ENCODE assay signal across 8 cellular contexts in the genomic region with DNA sequence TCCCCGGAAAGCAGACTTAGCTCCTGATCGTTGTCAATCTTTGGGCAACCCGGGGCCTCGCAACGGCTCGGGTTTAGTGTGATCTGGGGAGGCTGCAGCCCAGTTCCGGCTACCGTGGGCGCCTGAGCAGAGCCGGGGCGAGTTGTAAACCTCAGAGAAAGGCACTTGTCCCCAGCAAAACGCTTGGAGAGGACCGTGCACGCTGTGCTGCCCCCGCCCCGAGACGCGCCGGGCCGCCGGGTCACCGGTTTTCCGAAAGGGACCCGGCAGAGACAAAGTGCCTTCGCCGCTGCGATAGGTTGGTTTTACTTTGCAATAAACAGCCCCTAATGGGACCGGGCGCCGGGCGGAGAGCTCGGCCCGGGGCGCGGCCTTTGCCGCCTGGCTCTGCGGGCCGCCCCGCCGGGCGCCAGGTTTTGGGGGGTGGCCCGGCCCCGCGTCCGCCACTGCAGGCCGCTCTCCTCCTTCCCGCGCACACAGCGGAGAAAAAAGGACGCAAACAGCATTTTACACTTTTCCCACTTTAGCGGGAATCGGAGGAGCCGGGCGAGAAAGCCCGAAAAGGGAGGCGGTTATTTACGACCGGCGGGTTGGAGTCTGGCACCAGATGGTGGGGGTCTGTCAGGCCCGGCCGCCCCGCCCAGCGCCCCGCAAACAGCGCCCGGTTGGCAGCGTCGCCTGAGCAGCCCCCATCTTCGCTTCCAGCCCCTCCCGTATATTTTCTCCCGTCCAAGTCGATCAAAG.
A peak's percentile ranks its signal among the peaks of the same experiment; 100 is the strongest.
DNase-seq lines count a peak whose midpoint lies in the region; ATAC-seq, FAIRE-seq and TF ChIP-seq lines count a peak whose summit lies in the region.

No MANE protein-coding gene starts in this region.

- H3K27ac ChIP-seq in DOHH2 (ENCODE audit: low read depth, low read length) (no peak overlapping the region), Karpas-422 (ENCODE audit: low read length) (no peak overlapping the region), kidney (ENCODE audit: low read depth in 2 of 2, low read length in 2 of 2) (no peak overlapping the region)

- DNase-seq in Karpas-422 (no peak), kidney (peak; percentile 68), G401 (ENCODE audit: low spot score) (no peak), SIG-M5 (lab: John Stamatoyannopoulos, UW) (no peak)
- DNase-seq in activated naive CD4-positive, alpha-beta T cell treated with anti-CD3 and anti-CD28 coated beads, Interleukin-2, amount 50 U/mL, for 16 hours: peak; percentile 34
- peak; percentile 18 to 23 for DNase-seq in stimulated activated CD8-positive, alpha-beta memory T cell treated with anti-CD3 and anti-CD28 coated beads, Interleukin-2, amount 100 ng/mL, for 48 hours (ENCODE audit: low read depth in 2 of 2)

- H3K4me2 ChIP-seq in DOHH2 (ENCODE audit: low read length) (peak overlapping the region; percentile 86), Karpas-422 (ENCODE audit: low read depth, low read length, poor library complexity, severe bottlenecking) (peak overlapping the region; percentile 76)

- intact Hi-C loops in kidney (cut with DNase I): no loop called here

- TF ChIP-seq CTCF in DOHH2 (IDR thresholded peaks at IDR 0.05; ENCODE audit: low read depth, low read length, poor library complexity, severe bottlenecking) (no peak), kidney (IDR thresholded peaks at IDR 0.05; ENCODE audit: borderline replicate concordance, extremely low read depth, insufficient read depth) (no peak)

- peak overlapping the region; percentile 86 for H2AFZ ChIP-seq in Karpas-422 (ENCODE audit: low read length)

- H4K20me1 ChIP-seq in DOHH2 (ENCODE audit: control insufficient read depth, insufficient read depth, low read depth, low read length): no peaks in the 10 kb centered on the region
- H4K20me1 ChIP-seq in Karpas-422 (ENCODE audit: insufficient read depth, low read depth, low read length): no peaks in the 10 kb centered on the region

- 0 out of 2 replicates have a peak, but pooled peaks cover 2% of the 10 kb centered on the region for H3F3A ChIP-seq in DOHH2 (ENCODE audit: control insufficient read depth, insufficient read depth)

- no peak for FAIRE-seq in kidney (lab: Jason Lieb, UNC)

- H3K36me3 ChIP-seq in DOHH2 (ENCODE audit: control insufficient read depth, low read length) (no peaks in the 10 kb centered on the region), Karpas-422 (ENCODE audit: insufficient read depth, low read length) (no peaks in the 10 kb centered on the region), kidney (ENCODE audit: control insufficient read depth in 1 of 2, insufficient read depth in 2 of 2, low read length in 2 of 2) (no peaks in the 10 kb centered on the region)

- ATAC-seq in GM21447 (IDR thresholded peaks at IDR 0.05; ENCODE audit: unreplicated experiment): peak; percentile 44

- in situ Hi-C loops in G401 (cut with HindIII; ENCODE audit: low sequenced_read_pairs): no loop called here

- H3K9me3 ChIP-seq in DOHH2 (ENCODE audit: control insufficient read depth, insufficient read depth, low read length) (no peaks in the 10 kb centered on the region), Karpas-422 (ENCODE audit: low read length) (no peaks in the 10 kb centered on the region), kidney (ENCODE audit: control insufficient read depth in 1 of 2, low read length in 2 of 2) (no peaks in the 10 kb centered on the region)

- peak overlapping the region; percentile 73 for H3K4me3 ChIP-seq in DOHH2 (ENCODE audit: low read length)
- peak overlapping the region; percentile 53 for H3K4me3 ChIP-seq in Karpas-422 (ENCODE audit: low read length)
- H3K4me3 ChIP-seq in kidney (ENCODE audit: low read length in 2 of 2): peak overlapping the region; percentile 42 to 43

- H3K4me1 ChIP-seq in DOHH2 (ENCODE audit: control insufficient read depth, low read length): peaks cover 19% of the 10 kb centered on the region
- H3K4me1 ChIP-seq in Karpas-422 (ENCODE audit: low read length): peaks cover 10% of the 10 kb centered on the region
- H3K4me1 ChIP-seq in kidney (ENCODE audit: control insufficient read depth in 1 of 2, insufficient read depth in 1 of 2, low read depth in 1 of 2, low read length in 2 of 2): peaks cover 0 to 5% of the 10 kb centered on the region in 2 donors

- H3K79me2 ChIP-seq in DOHH2 (ENCODE audit: control insufficient read depth, low read length) (no peaks in the 10 kb centered on the region), Karpas-422 (ENCODE audit: low read length) (no peaks in the 10 kb centered on the region)

- peaks cover 55% of the 10 kb centered on the region for H3K27me3 ChIP-seq in DOHH2 (ENCODE audit: control insufficient read depth, low read length)
- H3K27me3 ChIP-seq in Karpas-422 (ENCODE audit: low read length): no peaks in the 10 kb centered on the region; the same call in 1 of the 2 replicates

- H3K9me2 ChIP-seq in DOHH2 (replicated peaks; ENCODE audit: control insufficient read depth, low read length): no peaks in the 10 kb centered on the region
- H3K9me2 ChIP-seq in Karpas-422 (replicated peaks; ENCODE audit: insufficient read depth, low read length): no peaks in the 10 kb centered on the region

- peak overlapping the region; percentile 52 for H3K9ac ChIP-seq in Karpas-422 (ENCODE audit: low read length)
- no peak overlapping the region for H3K9ac ChIP-seq in kidney (ENCODE audit: low read length in 2 of 2)

Comparison
In these comparisons a context has a peak if more than half of its experiments do, and no peak if none do; other contexts are left out.
1. DNase-seq: peak in activated naive CD4-positive, alpha-beta T cell treated with anti-CD3 and anti-CD28 coated beads, Interleukin-2, amount 50 U/mL, for 16 hours (single experiment), kidney (single experiment) and stimulated activated CD8-positive, alpha-beta memory T cell treated with anti-CD3 and anti-CD28 coated beads, Interleukin-2, amount 100 ng/mL, for 48 hours (2 of 2); none in Karpas-422 (single experiment), G401 (single experiment) and SIG-M5 (single experiment).
2. Peak in every context shown above with its lines, with median percentiles within 50 percentile points of each other: H3K4me3 ChIP-seq.